ENCODE assay signal across 1 cellular context in the genomic region with DNA sequence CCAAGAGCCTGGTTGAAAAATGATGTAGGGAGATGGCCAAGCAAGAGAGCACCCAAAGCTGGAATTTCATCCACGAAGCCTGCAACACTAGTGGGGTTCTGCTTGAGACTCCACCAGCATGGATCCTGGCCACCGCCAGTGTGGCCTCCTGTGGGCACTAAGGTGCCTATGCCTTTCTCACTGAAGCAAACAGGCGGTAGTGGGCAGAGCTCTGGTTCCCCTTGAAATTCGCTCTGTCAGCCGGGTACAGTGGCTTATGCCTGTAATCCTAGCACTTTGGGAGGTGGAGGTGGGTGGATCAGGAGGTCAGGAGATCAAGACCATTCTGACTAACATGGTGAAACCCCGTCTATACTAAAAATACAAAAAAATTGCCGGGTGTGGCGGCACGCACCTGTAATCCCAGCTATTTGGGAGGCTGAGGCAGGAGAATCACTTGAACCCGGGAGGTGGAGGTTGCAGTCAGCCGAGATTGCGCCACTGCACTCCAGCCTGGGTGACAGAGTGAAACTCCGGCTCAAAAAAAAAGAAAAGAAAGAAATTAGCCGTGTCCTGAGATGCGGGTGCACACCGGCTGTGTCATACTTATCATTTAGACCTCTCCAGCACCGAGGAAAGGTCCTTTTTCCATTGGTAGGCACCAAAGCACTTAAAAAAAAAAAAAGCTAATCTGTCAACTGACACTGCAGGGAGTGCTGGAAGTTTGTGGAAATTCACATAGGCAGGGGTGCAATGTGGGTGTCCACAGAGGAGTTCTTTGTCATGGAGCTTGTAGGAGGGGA.
TF ChIP-seq lines count a peak whose summit lies in the region.

No MANE protein-coding gene starts in this region.

TF ChIP-seq in endothelial cell of umbilical vein, 7 proteins besides CTCF, POLR2A, EP300 and RAD21:
- TF ChIP-seq FOS (IDR thresholded peaks at IDR 0.05; ENCODE audit: borderline replicate concordance, insufficient read depth, low read length) (no peak), JUN (IDR thresholded peaks at IDR 0.05; ENCODE audit: borderline replicate concordance, insufficient read depth, insufficient read length, low read depth) (no peak), GATA2 (IDR thresholded peaks at IDR 0.05; ENCODE audit: insufficient read depth, insufficient read length, low read depth, low read length) (no peak), POLR2AphosphoS5 (IDR thresholded peaks at IDR 0.05; ENCODE audit: insufficient read depth, low read depth, low read length) (no peak), MYC (IDR thresholded peaks at IDR 0.05; ENCODE audit: low read depth, low read length) (no peak), EZH2 (IDR thresholded peaks at IDR 0.05; ENCODE audit: borderline replicate concordance, low read depth, low read length, severe bottlenecking) (no peak)
- TF ChIP-seq, protein P1, sequence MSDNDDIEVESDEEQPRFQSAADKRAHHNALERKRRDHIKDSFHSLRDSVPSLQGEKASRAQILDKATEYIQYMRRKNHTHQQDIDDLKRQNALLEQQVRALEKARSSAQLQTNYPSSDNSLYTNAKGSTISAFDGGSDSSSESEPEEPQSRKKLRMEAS (IDR thresholded peaks at IDR 0.05; ENCODE audit: insufficient read depth, insufficient read length), result no peak
